ENCODE assay signal across 28 cellular contexts in the genomic region with DNA sequence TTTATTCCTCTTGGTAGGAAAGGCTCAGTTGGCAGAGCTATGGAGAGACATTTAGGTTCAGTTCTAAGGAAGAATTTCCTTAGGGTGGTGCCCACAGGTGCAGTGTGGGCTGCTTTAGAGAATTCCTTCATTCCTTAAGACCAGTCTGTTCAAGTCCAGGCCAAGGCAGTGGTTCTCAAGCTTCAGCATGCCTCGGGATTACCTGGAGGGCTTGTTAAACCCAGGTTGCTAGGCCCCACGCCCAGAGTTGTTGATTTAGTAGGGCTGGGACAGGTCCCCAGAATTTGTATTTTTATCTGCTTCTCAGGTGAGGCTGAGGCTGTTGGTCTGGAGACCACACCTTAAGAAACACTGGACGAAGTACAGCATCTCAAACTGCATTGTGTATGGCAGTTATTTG.
DNase-seq lines count a peak whose midpoint lies in the region; ATAC-seq, FAIRE-seq and TF ChIP-seq lines count a peak whose summit lies in the region.
"Had no signal": no experiment of that assay in that cellular context is flagged by ENCODE, and none has a peak within 500 bp of the region (broad histone marks: within the 10 kb centered on the region; RNA-seq: fewer than 3 reads in every experiment).

No MANE protein-coding gene starts in this region.

- peaks cover 2% of the 10 kb centered on the region for H3K4me1 Mint-ChIP-seq in activated CD4-positive, alpha-beta memory T cell treated with anti-CD3 and anti-CD28 coated beads, Interleukin-2, amount 10 ng/mL, durations not matched to agents 7 days and 5 days

- H3K27ac Mint-ChIP-seq in activated CD4-positive, alpha-beta memory T cell treated with anti-CD3 and anti-CD28 coated beads, Interleukin-2, amount 10 ng/mL, durations not matched to agents 7 days and 5 days, result no peak overlapping the region
- H3K27ac Mint-ChIP-seq: activated CD4-positive, alpha-beta T cell treated with anti-CD3 and anti-CD28 coated beads, Interleukin-2, amount 10 ng/mL, durations not matched to agents 7 days and 5 days had no signal

- peaks cover 2% of the 10 kb centered on the region for H3K9me3 Mint-ChIP-seq in activated CD4-positive, alpha-beta memory T cell treated with anti-CD3 and anti-CD28 coated beads, Interleukin-2, amount 10 ng/mL, durations not matched to agents 7 days and 5 days
- H3K9me3 Mint-ChIP-seq: activated CD4-positive, alpha-beta T cell treated with anti-CD3 and anti-CD28 coated beads, Interleukin-2, amount 10 ng/mL, durations not matched to agents 7 days and 5 days; activated T-cell treated with anti-CD3 and anti-CD28 coated beads, Interleukin-2, amount 50 U/mL, for 4 hours had no signal

- no peak for TF ChIP-seq POLR2A in breast epithelium (IDR thresholded peaks at IDR 0.05)
- no peak for TF ChIP-seq POLR2A in transverse colon (IDR thresholded peaks at IDR 0.05)

- dilution Hi-C loops in keratinocyte (cut with MboI; ENCODE audit: extremely low pct_ligation_motif_present, low sequenced_read_pairs), result no loop called here

- intact Hi-C loops in breast epithelium (cut with DNase I; ENCODE audit: low total_unique reads) (no loop called here), transverse colon (cut with DNase I; ENCODE audit: low total_unique reads) (no loop called here)

- H3K4me1 ChIP-seq in breast epithelium (no peaks in the 10 kb centered on the region), keratinocyte (ENCODE audit: control insufficient read depth, extremely low read depth, insufficient read depth, low read length) (peaks cover 83% of the 10 kb centered on the region), transverse colon (peaks cover 0 to 66% (median 28%) of the 10 kb centered on the region in 4 donors)

- FAIRE-seq in keratinocyte (lab: Jason Lieb, UNC), result peak; percentile 94

- in situ Hi-C loops in transverse colon (cut with MboI; ENCODE audit: low pct_ligation_motif_present in 1 of 4, low pct_unique_long_range_greater_than_20kb in 1 of 4, low sequenced_read_pairs in 3 of 4) (no loop called here), GM13977 (cut with MboI; ENCODE audit: low pct_unique_long_range_greater_than_20kb, low sequenced_read_pairs, unreplicated experiment) (no loop called here)

- 60% methylated on average over 3 of the region's 3 CpGs; no CpG with 5 or more reads in 1 of the 2 donors for WGBS in transverse colon (ENCODE audit: low coverage in 1 of 2), 2 donors

- CTCF ChIA-PET in activated CD4-positive, alpha-beta memory T cell treated with anti-CD3 and anti-CD28 coated beads, Interleukin-2, amount 10 ng/mL, durations not matched to agents 7 days and 5 days (lab: Charles Lee), result no interaction called here

- H3K9me1 ChIP-seq in keratinocyte (ENCODE audit: control insufficient read depth, extremely low read depth, insufficient read depth, low read length), result peaks cover under 1% of the 10 kb centered on the region

- H3K27me3 ChIP-seq in breast epithelium (no peaks in the 10 kb centered on the region), keratinocyte (ENCODE audit: control insufficient read depth, extremely low read depth, insufficient read depth, low read length) (no peaks in the 10 kb centered on the region), transverse colon (no peaks in the 10 kb centered on the region)
- H3K27me3 ChIP-seq: BLaER1 treated with 17β-estradiol and CSF1 and Interleukin-3, amounts not matched to agents 10 nM and 100 nM; gastrocnemius medialis; SJSA1; stomach; thyroid gland had no signal

- no peaks in the 10 kb centered on the region for H4K20me1 ChIP-seq in keratinocyte (ENCODE audit: control insufficient read depth, extremely low read depth, insufficient read depth, low read length)

- peaks cover 77% of the 10 kb centered on the region for H3K79me2 ChIP-seq in keratinocyte (ENCODE audit: control insufficient read depth, insufficient read depth, low read length)

- no peaks in the 10 kb centered on the region for H3K27me3 Mint-ChIP-seq in activated CD4-positive, alpha-beta memory T cell treated with anti-CD3 and anti-CD28 coated beads, Interleukin-2, amount 10 ng/mL, durations not matched to agents 7 days and 5 days
- H3K27me3 Mint-ChIP-seq: activated CD4-positive, alpha-beta T cell treated with anti-CD3 and anti-CD28 coated beads, Interleukin-2, amount 10 ng/mL, durations not matched to agents 7 days and 5 days had no signal

- no peak overlapping the region for H3K4me3 Mint-ChIP-seq in activated CD4-positive, alpha-beta memory T cell treated with anti-CD3 and anti-CD28 coated beads, Interleukin-2, amount 10 ng/mL, durations not matched to agents 7 days and 5 days
- H3K4me3 Mint-ChIP-seq: activated CD4-positive, alpha-beta T cell treated with anti-CD3 and anti-CD28 coated beads, Interleukin-2, amount 10 ng/mL, durations not matched to agents 7 days and 5 days; activated T-cell treated with anti-CD3 and anti-CD28 coated beads, Interleukin-2, amount 50 U/mL, for 4 hours had no signal

- TF ChIP-seq EP300 in transverse colon (IDR thresholded peaks at IDR 0.05; ENCODE audit: low read depth), result no peak

- H3K9me3 ChIP-seq in breast epithelium (no peaks in the 10 kb centered on the region), keratinocyte (ENCODE audit: control insufficient read depth, low read depth, low read length) (no peaks in the 10 kb centered on the region), transverse colon (no peaks in the 10 kb centered on the region)
- H3K9me3 ChIP-seq: gastrocnemius medialis, SJSA1, stomach, thyroid gland had no signal

- H3K4me2 ChIP-seq in keratinocyte (ENCODE audit: control insufficient read depth, extremely low read depth, insufficient read depth, low read depth, low read length), result peak overlapping the region; percentile 70

- H3K4me3 ChIP-seq in breast epithelium (no peak overlapping the region), keratinocyte (ENCODE audit: control insufficient read depth in 2 of 3, extremely low read depth in 1 of 3, insufficient read depth in 2 of 3, low read depth in 1 of 3, low read length in 3 of 3) (peak overlapping the region in 2 of 3 experiments; percentile 18 to 30), transverse colon (no peak overlapping the region)
- H3K4me3 ChIP-seq: BLaER1 treated with 17β-estradiol and CSF1 and Interleukin-3, amounts not matched to agents 10 nM and 100 nM; gastrocnemius medialis; SJSA1; stomach; thyroid gland had no signal

- POLR2A ChIA-PET in activated CD4-positive, alpha-beta memory T cell treated with anti-CD3 and anti-CD28 coated beads, Interleukin-2, amount 10 ng/mL, durations not matched to agents 7 days and 5 days (lab: Charles Lee), result no interaction called here

- H3K27ac ChIP-seq in breast epithelium, result peak overlapping the region; percentile 6 to 43
- H3K27ac ChIP-seq in keratinocyte (ENCODE audit: control insufficient read depth, insufficient read depth, low read length), result peak overlapping the region; percentile 84
- H3K27ac ChIP-seq in transverse colon, result peak overlapping the region in 1 of 4 donors; percentile 34
- H3K27ac ChIP-seq: 22Rv1; BLaER1 treated with 17β-estradiol and CSF1 and Interleukin-3, amounts not matched to agents 10 nM and 100 nM; SJSA1; thyroid gland had no signal

- DNase-seq in NCI-H82 (lab: John Stamatoyannopoulos, UW) (peak; percentile 42), NCI-H82 treated with DMSO at 0.1 percent for 48 hours (lab: John Stamatoyannopoulos, UW; ENCODE audit: unreplicated experiment) (no peak), breast epithelium (ENCODE audit: low spot score in 2 of 2) (peak in 1 of 2 donors; percentile 77), keratinocyte (ENCODE audit: low read depth, low spot score) (peak; percentile 89), transverse colon (peak; percentile 37), GM13977 (ENCODE audit: low spot score) (no peak)
- DNase-seq in activated CD4-positive, alpha-beta memory T cell treated with anti-CD3 and anti-CD28 coated beads, Interleukin-2, amount 10 ng/mL, durations not matched to agents 7 days and 5 days, result no peak
- DNase-seq: activated CD4-positive, alpha-beta T cell treated with anti-CD3 and anti-CD28 coated beads, Interleukin-2, amount 10 ng/mL, durations not matched to agents 7 days and 5 days; activated T-cell treated with anti-CD3 and anti-CD28 coated beads, Interleukin-2, amount 50 U/mL, for 4 hours; EL; gastrocnemius medialis; hippocampal formation; Karpas-422; MV-4-11; NCI-H146; NCI-H2107; posterior cingulate gyrus; stimulated activated CD4-positive, alpha-beta T cell treated with anti-CD3 and anti-CD28 coated beads, Interleukin-4, amount 100 ng/mL, for 1 hour; stomach; T1000; thyroid gland had no signal

- no peaks in the 10 kb centered on the region for H3K36me3 ChIP-seq in breast epithelium
- H3K36me3 ChIP-seq in keratinocyte (ENCODE audit: control insufficient read depth in 2 of 2, extremely low read depth in 1 of 2, insufficient read depth in 2 of 2, low read length in 2 of 2), result no peaks in the 10 kb centered on the region
- no peaks in the 10 kb centered on the region for H3K36me3 ChIP-seq in transverse colon
- H3K36me3 ChIP-seq: gastrocnemius medialis, SJSA1, stomach, thyroid gland had no signal

- H2AFZ ChIP-seq in keratinocyte (ENCODE audit: control insufficient read depth, low read length), result no peak overlapping the region

- H3K36me3 Mint-ChIP-seq in activated CD4-positive, alpha-beta memory T cell treated with anti-CD3 and anti-CD28 coated beads, Interleukin-2, amount 10 ng/mL, durations not matched to agents 7 days and 5 days (ENCODE audit: low read depth), result peaks cover 3% of the 10 kb centered on the region

- peak overlapping the region; percentile 56 for H3K9ac ChIP-seq in keratinocyte (ENCODE audit: control insufficient read depth, extremely low read depth, insufficient read depth, low read length)
- H3K9ac ChIP-seq: BLaER1 treated with 17β-estradiol and CSF1 and Interleukin-3, amounts not matched to agents 10 nM and 100 nM had no signal

- TF ChIP-seq CTCF in breast epithelium (IDR thresholded peaks at IDR 0.05), result no peak
- TF ChIP-seq CTCF in keratinocyte (optimal IDR thresholded peaks at IDR 0.05 in 1 of 3, IDR thresholded peaks at IDR 0.05 in 1 of 3, conservative IDR thresholded peaks at IDR 0.05 in 1 of 3; ENCODE audit: extremely low read depth in 1 of 3, insufficient read depth in 2 of 3, low read length in 3 of 3), result no peak
- no peak for TF ChIP-seq CTCF in transverse colon (IDR thresholded peaks at IDR 0.05)
- TF ChIP-seq CTCF in GM13977 (IDR thresholded peaks at IDR 0.05; ENCODE audit: extremely low read depth, insufficient read depth, missing control alignments), result no peak

- ATAC-seq in HG02981 (IDR thresholded peaks at IDR 0.05; ENCODE audit: unreplicated experiment), result no peak
- ATAC-seq: activated T-cell treated with anti-CD3 and anti-CD28 coated beads, Interleukin-2, amount 50 U/mL, for 4 hours; gastrocnemius medialis; left lobe of liver; Panc1; sciatic nerve had no signal

Comparison
In these comparisons a context has a peak if more than half of its experiments do, and no peak if none do; other contexts are left out.
1. DNase-seq: peak in NCI-H82 (single experiment), keratinocyte (single experiment) and transverse colon (single experiment); none in NCI-H82 treated with DMSO at 0.1 percent for 48 hours (single experiment), activated CD4-positive, alpha-beta memory T cell treated with anti-CD3 and anti-CD28 coated beads, Interleukin-2, amount 10 ng/mL, durations not matched to agents 7 days and 5 days (single experiment) and GM13977 (single experiment).
2. H3K4me3 ChIP-seq: peak in keratinocyte (2 of 3); none in breast epithelium (0 of 3) and transverse colon (0 of 4).